Comparison of ENCODE assay signal across 22 cellular contexts in the genomic region with DNA sequence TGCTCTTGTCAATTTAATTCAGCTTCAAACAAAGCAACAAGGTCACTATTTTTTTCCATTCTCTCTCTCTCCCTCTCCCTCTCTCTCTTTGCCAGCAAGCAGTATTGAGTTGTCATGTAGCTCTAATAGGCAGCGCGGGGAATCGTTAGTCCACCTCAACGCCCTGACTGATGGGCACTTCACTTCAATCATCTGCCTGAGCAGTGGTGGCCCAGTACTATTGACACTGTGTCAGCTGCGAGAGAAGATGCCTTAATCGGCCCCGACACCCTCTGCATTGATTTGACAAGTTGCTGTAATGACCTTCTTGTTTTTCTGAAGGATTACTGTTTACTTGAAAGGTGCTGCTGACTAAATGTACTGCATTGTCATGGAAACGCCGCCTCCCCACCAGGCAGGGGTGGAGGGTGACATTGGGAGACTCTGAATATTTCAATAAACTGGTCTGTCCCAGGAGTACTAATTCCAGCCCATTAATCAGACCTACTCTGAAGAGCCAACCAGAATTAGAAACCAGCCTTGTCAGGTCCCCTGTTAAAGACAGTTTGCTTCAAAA.
"Had no signal": no experiment of that assay in that cellular context is flagged by ENCODE, and none has a peak within 500 bp of the region (broad histone marks: within the 10 kb centered on the region; RNA-seq: fewer than 3 reads in every experiment).

No MANE protein-coding gene starts in this region.

- H3K79me2 ChIP-seq: hepatocyte had no signal

- H3K4me3 ChIP-seq: hepatocyte, left lung, right atrium auricular region had no signal

- H3K9me3 Mint-ChIP-seq: activated T-helper 1 cell treated with anti-CD3 and anti-CD28 coated beads, Interleukin-12 subunit alpha, Interleukin-12 subunit beta, Interleukin-2, Interleukin-4 antibody, amounts not matched to agents 30 ng/mL and 10 ng/mL and 1 ng/mL, durations not matched to agents 14 hours and 24 hours and 36 hours; nephron progenitor cell had no signal

- H3K27ac Mint-ChIP-seq: activated CD4-positive, alpha-beta T cell treated with anti-CD3 and anti-CD28 coated beads for 36 hours; activated naive CD8-positive, alpha-beta T cell; activated T-helper 1 cell treated with anti-CD3 and anti-CD28 coated beads, Interleukin-12 subunit alpha, Interleukin-12 subunit beta, Interleukin-2, Interleukin-4 antibody, amounts not matched to agents 30 ng/mL and 10 ng/mL and 1 ng/mL, durations not matched to agents 14 hours and 24 hours and 36 hours; effector memory CD8-positive, alpha-beta T cell; nephron progenitor cell; progenitor cell of endocrine pancreas had no signal

- H3K9me3 ChIP-seq: left lung, right atrium auricular region had no signal

- H3K27me3 Mint-ChIP-seq: activated CD4-positive, alpha-beta T cell treated with anti-CD3 and anti-CD28 coated beads for 36 hours; activated naive CD8-positive, alpha-beta T cell; effector memory CD8-positive, alpha-beta T cell; progenitor cell of endocrine pancreas had no signal

- H3K27ac ChIP-seq: epithelial cell of prostate, hepatocyte, left lung, right atrium auricular region, WERI-Rb-1 had no signal

- DNase-seq: activated CD4-positive, alpha-beta T cell treated with anti-CD3 and anti-CD28 coated beads for 36 hours; activated CD4-positive, alpha-beta T cell treated with anti-CD3 and anti-CD28 coated beads, Interleukin-2, amount 50 U/mL, for 48 hours; activated T-cell treated with anti-CD3 and anti-CD28 coated beads for 4 hours; dermis blood vessel endothelial cell; effector memory CD8-positive, alpha-beta T cell; foreskin fibroblast; left lung; midbrain; nephron progenitor cell; stimulated activated CD4-positive, alpha-beta T cell treated with anti-CD3 and anti-CD28 coated beads, Interleukin-12 subunit alpha, Interleukin-12 subunit beta, amount 100 ng/mL, for 4 hours; stimulated activated CD4-positive, alpha-beta T cell treated with anti-CD3 and anti-CD28 coated beads, Interleukin-1b, Interleukin-23, amount 100 ng/mL, for 48 hours; stimulated activated CD8-positive, alpha-beta memory T cell treated with anti-CD3 and anti-CD28 coated beads, Interleukin-4, amount 100 ng/mL, for 48 hours; stimulated activated naive CD4-positive, alpha-beta T cell; T-helper 2 cell; WERI-Rb-1 had no signal

- H3K4me3 Mint-ChIP-seq: activated CD4-positive, alpha-beta T cell treated with anti-CD3 and anti-CD28 coated beads for 36 hours; activated naive CD8-positive, alpha-beta T cell; activated T-helper 1 cell treated with anti-CD3 and anti-CD28 coated beads, Interleukin-12 subunit alpha, Interleukin-12 subunit beta, Interleukin-2, Interleukin-4 antibody, amounts not matched to agents 30 ng/mL and 10 ng/mL and 1 ng/mL, durations not matched to agents 14 hours and 24 hours and 36 hours; effector memory CD8-positive, alpha-beta T cell; nephron progenitor cell had no signal

- H3K27me3 ChIP-seq: right atrium auricular region had no signal

- H3K4me1 ChIP-seq: left lung, right atrium auricular region had no signal

- H3K36me3 ChIP-seq: left lung, right atrium auricular region, WERI-Rb-1 had no signal

- H3K4me2 ChIP-seq: hepatocyte had no signal

- H3K36me3 Mint-ChIP-seq: activated naive CD8-positive, alpha-beta T cell had no signal

- H3K4me1 Mint-ChIP-seq: activated CD4-positive, alpha-beta T cell treated with anti-CD3 and anti-CD28 coated beads for 36 hours; nephron progenitor cell had no signal

- ATAC-seq: activated CD4-positive, alpha-beta T cell treated with anti-CD3 and anti-CD28 coated beads for 36 hours; effector memory CD8-positive, alpha-beta T cell; left lung had no signal

- H2AFZ ChIP-seq: hepatocyte had no signal

- FAIRE-seq: keratinocyte had no signal
